25 cellular contexts compared by ENCODE assay signal in the genomic region with DNA sequence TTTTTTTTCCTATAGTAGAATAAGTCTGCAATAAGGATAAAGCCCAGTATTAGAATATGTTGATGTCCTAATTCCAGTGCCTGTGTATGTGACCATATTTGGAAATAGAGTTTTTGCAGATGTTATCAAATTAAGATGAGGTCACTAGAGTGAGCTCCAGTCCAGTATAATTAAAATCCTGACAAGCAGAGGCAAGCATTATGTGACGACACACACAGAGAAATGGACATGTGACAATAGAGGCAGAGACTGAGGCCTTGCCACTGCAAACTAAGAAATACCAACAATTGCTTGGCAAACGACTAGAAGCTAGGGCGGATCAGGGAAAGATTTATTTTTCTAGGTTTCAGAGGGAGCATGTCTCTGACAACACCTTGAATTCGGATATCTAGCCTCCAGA.
"Had no signal": no experiment of that assay in that cellular context is flagged by ENCODE, and none has a peak within 500 bp of the region (broad histone marks: within the 10 kb centered on the region; RNA-seq: fewer than 3 reads in every experiment).

No MANE protein-coding gene starts in this region.

- H3K9me3 ChIP-seq: colonic mucosa, gastroesophageal sphincter, left ventricle myocardium inferior, mucosa of descending colon, right lobe of liver, testis, transverse colon had no signal

- ATAC-seq: activated CD8-positive, alpha-beta memory T cell treated with anti-CD3 and anti-CD28 coated beads, Interleukin-2, amount 10 ng/mL, durations not matched to agents 7 days and 5 days; activated CD8-positive, alpha-beta T cell treated with anti-CD3 and anti-CD28 coated beads for 36 hours; gastroesophageal sphincter; mucosa of descending colon; natural killer cell treated with Interleukin-12 subunit alpha and Interleukin-12 subunit beta and Interleukin-15 and Interleukin-18, amount 100 ng/mL, for 72 hours; right lobe of liver; stimulated activated naive CD8-positive, alpha-beta T cell treated with anti-CD3 and anti-CD28 coated beads, Interleukin-15, Interleukin-2, amounts not matched to agents 100 U/mL and 50 U/mL, for 24 hours; T-helper 17 cell had no signal

- H3K36me3 ChIP-seq: colonic mucosa, gastroesophageal sphincter, left ventricle myocardium inferior, right lobe of liver, transverse colon had no signal

- H3K4me3 Mint-ChIP-seq: activated CD8-positive, alpha-beta memory T cell treated with anti-CD3 and anti-CD28 coated beads, Interleukin-2, amount 10 ng/mL, durations not matched to agents 7 days and 5 days; activated CD8-positive, alpha-beta T cell treated with anti-CD3 and anti-CD28 coated beads for 36 hours; activated naive CD4-positive, alpha-beta T cell treated with anti-CD3 and anti-CD28 coated beads, Interleukin-2, amount 50 U/mL, for 24 hours; natural killer cell treated with Interleukin-12 subunit alpha and Interleukin-12 subunit beta and Interleukin-15 and Interleukin-18, amount 100 ng/mL, for 72 hours; T-helper 17 cell; WTC11 had no signal

- H3K4me1 Mint-ChIP-seq: activated CD8-positive, alpha-beta memory T cell treated with anti-CD3 and anti-CD28 coated beads, Interleukin-2, amount 10 ng/mL, durations not matched to agents 7 days and 5 days; activated naive CD4-positive, alpha-beta T cell treated with anti-CD3 and anti-CD28 coated beads, Interleukin-2, amount 50 U/mL, for 24 hours; T-helper 17 cell; WTC11 had no signal

- H3K36me3 Mint-ChIP-seq: activated CD8-positive, alpha-beta memory T cell treated with anti-CD3 and anti-CD28 coated beads, Interleukin-2, amount 10 ng/mL, durations not matched to agents 7 days and 5 days; activated naive CD4-positive, alpha-beta T cell treated with anti-CD3 and anti-CD28 coated beads, Interleukin-2, amount 50 U/mL, for 24 hours; WTC11 had no signal

- H3K27me3 Mint-ChIP-seq: activated CD8-positive, alpha-beta memory T cell treated with anti-CD3 and anti-CD28 coated beads, Interleukin-2, amount 10 ng/mL, durations not matched to agents 7 days and 5 days; activated CD8-positive, alpha-beta T cell treated with anti-CD3 and anti-CD28 coated beads for 36 hours; activated naive CD4-positive, alpha-beta T cell treated with anti-CD3 and anti-CD28 coated beads, Interleukin-2, amount 50 U/mL, for 24 hours; natural killer cell treated with Interleukin-12 subunit alpha and Interleukin-12 subunit beta and Interleukin-15 and Interleukin-18, amount 100 ng/mL, for 72 hours; T-helper 17 cell had no signal

- DNase-seq: activated CD4-positive, alpha-beta T cell treated with anti-CD3 and anti-CD28 coated beads for 1 hour; activated CD4-positive, alpha-beta T cell treated with anti-CD3 and anti-CD28 coated beads, Interleukin-2, amount 50 U/mL, for 1 hour; activated CD8-positive, alpha-beta memory T cell treated with anti-CD3 and anti-CD28 coated beads, Interleukin-2, amount 10 ng/mL, durations not matched to agents 7 days and 5 days; activated CD8-positive, alpha-beta T cell treated with anti-CD3 and anti-CD28 coated beads for 36 hours; activated T-cell treated with anti-CD3 and anti-CD28 coated beads, Interleukin-2, amount 50 U/mL, for 48 hours; colonic mucosa; effector CD8-positive, alpha-beta T cell; islet precursor cell; left ventricle myocardium inferior; mucosa of descending colon; right lobe of liver; stimulated activated CD4-positive, alpha-beta T cell treated with anti-CD3 and anti-CD28 coated beads, Interleukin-12 subunit alpha, Interleukin-12 subunit beta, amount 100 ng/mL, for 4 hours; stimulated activated CD4-positive, alpha-beta T cell treated with anti-CD3 and anti-CD28 coated beads, Interleukin-4, amount 100 ng/mL, for 1 hour; stimulated activated naive CD8-positive, alpha-beta T cell treated with anti-CD3 and anti-CD28 coated beads, Interleukin-15, Interleukin-2, amounts not matched to agents 100 U/mL and 50 U/mL, for 24 hours; T-helper 17 cell; T1000; testis; transverse colon had no signal

- H3K79me2 ChIP-seq: hepatocyte had no signal

- H3K4me3 ChIP-seq: colonic mucosa, gastroesophageal sphincter, hepatocyte, left ventricle myocardium inferior, lung, mucosa of descending colon, right lobe of liver, testis, transverse colon had no signal

- H2AFZ ChIP-seq: hepatocyte had no signal

- H3K27ac ChIP-seq: colonic mucosa, gastroesophageal sphincter, hepatocyte, left ventricle myocardium inferior, right lobe of liver, testis, transverse colon had no signal

- H3K27ac Mint-ChIP-seq: activated CD8-positive, alpha-beta memory T cell treated with anti-CD3 and anti-CD28 coated beads, Interleukin-2, amount 10 ng/mL, durations not matched to agents 7 days and 5 days; activated CD8-positive, alpha-beta T cell treated with anti-CD3 and anti-CD28 coated beads for 36 hours; activated naive CD4-positive, alpha-beta T cell treated with anti-CD3 and anti-CD28 coated beads, Interleukin-2, amount 50 U/mL, for 24 hours; activated T-helper 2 cell treated with anti-CD3 and anti-CD28 coated beads, Interferon-gamma antibody, Interleukin-2, Interleukin-4, amounts not matched to agents 10 μg/mL and 5 μg/mL and 100 μg/mL, durations not matched to agents 14 hours and 24 hours and 36 hours; natural killer cell treated with Interleukin-12 subunit alpha and Interleukin-12 subunit beta and Interleukin-15 and Interleukin-18, amount 100 ng/mL, for 72 hours; T-helper 17 cell; WTC11 had no signal

- H3K4me2 ChIP-seq: hepatocyte had no signal

- H3K9me3 Mint-ChIP-seq: activated naive CD4-positive, alpha-beta T cell treated with anti-CD3 and anti-CD28 coated beads, Interleukin-2, amount 50 U/mL, for 24 hours; WTC11 had no signal

- H3K27me3 ChIP-seq: colonic mucosa, gastroesophageal sphincter, hepatocyte, right lobe of liver, testis, transverse colon had no signal

- H3K4me1 ChIP-seq: colonic mucosa, gastroesophageal sphincter, right lobe of liver, testis, transverse colon had no signal
